In genomic region chr1:205749094-205749825, GRCh38 we compare ENCODE assay signal across 8 cellular contexts. TPM values are rescaled to one million over a fixed set of nuclear protein-coding genes. Genes with fewer than 3 reads are reported as not detected.
A peak's percentile ranks its signal among the peaks of the same experiment; 100 is the strongest.
DNase-seq lines count a peak whose midpoint lies in the region; ATAC-seq and TF ChIP-seq lines count a peak whose summit lies in the region.

No MANE protein-coding gene starts in this region.

- H3K4me3 ChIP-seq in coronary artery = peak overlapping the region; percentile 92

- peaks cover 29% of the 10 kb centered on the region for H3K4me1 Mint-ChIP-seq in activated CD4-positive, alpha-beta T cell treated with anti-CD3 and anti-CD28 coated beads, Interleukin-2, amount 10 ng/mL, durations not matched to agents 24 days and 14 days

- peak overlapping the region; percentile 99 to 100 for H3K27ac ChIP-seq in coronary artery

- H3K27ac Mint-ChIP-seq in activated CD4-positive, alpha-beta T cell treated with anti-CD3 and anti-CD28 coated beads, Interleukin-2, amount 10 ng/mL, durations not matched to agents 24 days and 14 days = peak overlapping the region; percentile 96

- peaks cover 1% of the 10 kb centered on the region for H3K27me3 Mint-ChIP-seq in activated CD4-positive, alpha-beta T cell treated with anti-CD3 and anti-CD28 coated beads, Interleukin-2, amount 10 ng/mL, durations not matched to agents 24 days and 14 days

- no peak for TF ChIP-seq CTCF in coronary artery (IDR thresholded peaks at IDR 0.05)

- H3K9me3 Mint-ChIP-seq in activated CD4-positive, alpha-beta T cell treated with anti-CD3 and anti-CD28 coated beads, Interleukin-2, amount 10 ng/mL, durations not matched to agents 24 days and 14 days = no peaks in the 10 kb centered on the region

- peak; percentile 13 to 98 (median 94) for DNase-seq in C1 segment of cervical spinal cord (lab: John Stamatoyannopoulos, UW)
- DNase-seq in NCI-H526 treated with DMSO at 0.1 percent for 48 hours (lab: John Stamatoyannopoulos, UW) = peak; percentile 66
- peak; percentile 98 for DNase-seq in activated CD4-positive, alpha-beta T cell treated with anti-CD3 and anti-CD28 coated beads, Interleukin-2, amount 10 ng/mL, durations not matched to agents 24 days and 14 days
- peak; percentile 96 for DNase-seq in coronary artery (ENCODE audit: low spot score)
- DNase-seq in left kidney (ENCODE audit: low read depth, low spot score) = peak; percentile 98
- peak; percentile 86 to 96 for DNase-seq in stimulated activated CD4-positive, alpha-beta T cell treated with anti-CD3 and anti-CD28 coated beads, Interleukin-1b, Interleukin-23, amount 100 ng/mL, for 4 hours (ENCODE audit: low read depth in 2 of 2)

- peaks cover 23% of the 10 kb centered on the region for H3K36me3 Mint-ChIP-seq in activated CD4-positive, alpha-beta T cell treated with anti-CD3 and anti-CD28 coated beads, Interleukin-2, amount 10 ng/mL, durations not matched to agents 24 days and 14 days (ENCODE audit: low read depth)

- peak overlapping the region; percentile 85 for H3K4me3 Mint-ChIP-seq in activated CD4-positive, alpha-beta T cell treated with anti-CD3 and anti-CD28 coated beads, Interleukin-2, amount 10 ng/mL, durations not matched to agents 24 days and 14 days

- ATAC-seq in GM19372 (IDR thresholded peaks at IDR 0.05; ENCODE audit: low read depth, unreplicated experiment) (peak; percentile 78), HG03520 (IDR thresholded peaks at IDR 0.05; ENCODE audit: unreplicated experiment) (peak; percentile 77)

- intact Hi-C loops in activated CD4-positive, alpha-beta T cell treated with anti-CD3 and anti-CD28 coated beads, Interleukin-2, amount 10 ng/mL, durations not matched to agents 24 days and 14 days (cut with micrococcal nuclease) = loop anchor here (1.0 to 5.0 kb wide), 6 partner anchors 30 to 1337 kb away; partner anchors contain the start of genes PPP1R15B and SLC41A1

RNA-seq across cellular contexts. Expression of gene NUCKS1, which starts 0.7 kb away (rescaled TPM):
- 161 and 188 TPM in 2 replicates for total RNA-seq in activated CD4-positive, alpha-beta T cell treated with anti-CD3 and anti-CD28 coated beads, Interleukin-2, amount 10 ng/mL, durations not matched to agents 24 days and 14 days

RNA-seq across cellular contexts. Expression of gene RAB29, which starts 26.0 kb away (rescaled TPM):
- total RNA-seq in activated CD4-positive, alpha-beta T cell treated with anti-CD3 and anti-CD28 coated beads, Interleukin-2, amount 10 ng/mL, durations not matched to agents 24 days and 14 days = 27.8 and 29.1 TPM in 2 replicates

Comparison
In these comparisons a context has a peak if more than half of its experiments do, and no peak if none do; other contexts are left out.
1. Peak in every context shown above with its lines: DNase-seq, ATAC-seq, H3K4me3 ChIP-seq and H3K27ac ChIP-seq.